ENCODE assay signal across 9 cellular contexts in the genomic region with DNA sequence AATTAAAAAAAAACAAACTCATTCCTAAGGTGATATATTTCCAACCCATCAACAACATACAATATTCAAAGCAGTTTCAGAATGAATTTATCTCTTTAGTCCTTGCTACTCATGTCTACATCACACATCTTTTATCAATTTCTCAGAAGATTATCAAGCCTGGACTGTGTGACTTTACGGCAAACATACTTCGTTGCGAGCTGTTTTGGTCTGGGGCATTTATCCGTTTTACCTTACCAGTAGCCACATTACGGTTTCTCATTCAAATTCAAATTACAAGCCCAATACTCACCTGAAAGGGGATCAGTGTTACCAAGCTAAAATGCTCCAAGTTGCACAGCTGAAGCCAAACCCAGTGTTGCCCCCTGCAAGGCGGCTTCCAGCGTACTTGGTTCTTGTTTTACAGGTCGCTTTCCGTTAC. TPM values are rescaled to one million over a fixed set of nuclear protein-coding genes. Genes with fewer than 3 reads are reported as not detected.
A peak's percentile ranks its signal among the peaks of the same experiment; 100 is the strongest.
DNase-seq lines count a peak whose midpoint lies in the region; ATAC-seq and TF ChIP-seq lines count a peak whose summit lies in the region.
"Had no signal": no experiment of that assay in that cellular context is flagged by ENCODE, and none has a peak within 500 bp of the region (broad histone marks: within the 10 kb centered on the region; RNA-seq: fewer than 3 reads in every experiment).

No MANE protein-coding gene starts in this region.

- in situ Hi-C loops in brain microvascular endothelial cell (cut with HindIII; ENCODE audit: low pct_ligation_motif_present, low sequenced_read_pairs): no loop called here

- H3K9me3 Mint-ChIP-seq in mesothelial cell of epicardium: no peaks in the 10 kb centered on the region

- DNase-seq in left ventricle myocardium inferior: no peak
- DNase-seq in left ventricle myocardium superior: no peak
- DNase-seq in brain microvascular endothelial cell: no peak
- DNase-seq in mesothelial cell of epicardium (ENCODE audit: low spot score in 2 of 2, unreplicated experiment in 2 of 2): no peak
- DNase-seq in vagina (ENCODE audit: extremely low spot score in 2 of 2): no peak
- DNase-seq in SW480 (ENCODE audit: low spot score): no peak
- DNase-seq: kidney glomerular epithelial cell had no signal

- H3K27ac ChIP-seq in left ventricle myocardium inferior (replicated peaks) (peak overlapping the region; percentile 100), brain microvascular endothelial cell (peak overlapping the region; percentile 16), vagina (peak overlapping the region; percentile 99)

- H3K4me3 Mint-ChIP-seq in mesothelial cell of epicardium: peak overlapping the region; percentile 98

- no peak for TF ChIP-seq CTCF in left ventricle myocardium inferior (IDR thresholded peaks at IDR 0.05; ENCODE audit: borderline replicate concordance)
- TF ChIP-seq CTCF in brain microvascular endothelial cell (IDR thresholded peaks at IDR 0.05; ENCODE audit: low read depth, low read length, missing control alignments): no peak
- TF ChIP-seq CTCF in mesothelial cell of epicardium (IDR thresholded peaks at IDR 0.05; ENCODE audit: unreplicated experiment): no peak
- no peak for TF ChIP-seq CTCF in vagina (IDR thresholded peaks at IDR 0.05)

- H3K36me3 Mint-ChIP-seq in mesothelial cell of epicardium: peaks cover 45% of the 10 kb centered on the region

- intact Hi-C loops in left ventricle myocardium inferior (cut with micrococcal nuclease): no loop called here
- intact Hi-C loops in left ventricle myocardium superior (cut with micrococcal nuclease): no loop called here
- intact Hi-C loops in vagina (cut with DNase I): loop anchor here (5.0 kb wide), 1 partner anchor 69 kb away; a partner anchor contains a TSS

- H3K27ac Mint-ChIP-seq in mesothelial cell of epicardium: peak overlapping the region; percentile 89

- H3K9me3 ChIP-seq in left ventricle myocardium inferior (replicated peaks) (no peaks in the 10 kb centered on the region), vagina (no peaks in the 10 kb centered on the region)

- no peaks in the 10 kb centered on the region for H3K27me3 Mint-ChIP-seq in mesothelial cell of epicardium (ENCODE audit: low read depth)

- peaks cover 54% of the 10 kb centered on the region for H3K4me1 Mint-ChIP-seq in mesothelial cell of epicardium

- H3K4me1 ChIP-seq in left ventricle myocardium inferior (peaks cover 79% of the 10 kb centered on the region), vagina (peaks cover 62% of the 10 kb centered on the region)

- no peak for TF ChIP-seq POLR2A in vagina (IDR thresholded peaks at IDR 0.05)

- H3K27me3 ChIP-seq in left ventricle myocardium inferior (ENCODE audit: low read depth) (no peaks in the 10 kb centered on the region), brain microvascular endothelial cell (replicated peaks) (no peaks in the 10 kb centered on the region), vagina (no peaks in the 10 kb centered on the region)

- H3K4me3 ChIP-seq in left ventricle myocardium inferior (peak overlapping the region; percentile 99), brain microvascular endothelial cell (ENCODE audit: low read depth, low read length) (peak overlapping the region; percentile 99), vagina (peak overlapping the region; percentile 61 to 92)

- peaks cover 60% of the 10 kb centered on the region for H3K36me3 ChIP-seq in left ventricle myocardium inferior
- peaks cover 53% of the 10 kb centered on the region for H3K36me3 ChIP-seq in brain microvascular endothelial cell (replicated peaks)
- peaks cover 0 to 52% of the 10 kb centered on the region in 2 donors for H3K36me3 ChIP-seq in vagina

- ATAC-seq in left ventricle myocardium superior (no peak), GM18873 (IDR thresholded peaks at IDR 0.05; ENCODE audit: low FRiP score, unreplicated experiment) (no peak), HG03520 (IDR thresholded peaks at IDR 0.05; ENCODE audit: unreplicated experiment) (no peak)

RNA-seq across cellular contexts. Expression of a gene that starts 1.9 kb away (rescaled TPM):
- total RNA-seq in left ventricle myocardium inferior (207 TPM), left ventricle myocardium superior (230 TPM), mesothelial cell of epicardium (1,105 to 1,117 TPM (median 1,115 TPM) in 3 replicates), vagina (483 TPM)

RNA-seq across cellular contexts. Expression of a gene that starts 59.3 kb away (rescaled TPM):
- total RNA-seq in left ventricle myocardium inferior: not detected
- not detected for total RNA-seq in left ventricle myocardium superior
- total RNA-seq in mesothelial cell of epicardium: 0.47 TPM in 1 of 3 replicates, not detected in the others
- not detected for total RNA-seq in vagina

Comparison
In these comparisons a context has a peak if more than half of its experiments do, and no peak if none do; other contexts are left out.
1. H3K27ac ChIP-seq: peak in every context shown above with its lines; median percentile 100 in left ventricle myocardium inferior; 99 in vagina; 16 in brain microvascular endothelial cell.